Comparison of ENCODE assay signal across 17 cellular contexts in genomic region chr3:61868499-61868898, GRCh38.
A peak's percentile ranks its signal among the peaks of the same experiment; 100 is the strongest.
DNase-seq lines count a peak whose midpoint lies in the region; ATAC-seq and TF ChIP-seq lines count a peak whose summit lies in the region.
"Had no signal": no experiment of that assay in that cellular context is flagged by ENCODE, and none has a peak within 500 bp of the region (broad histone marks: within the 10 kb centered on the region; RNA-seq: fewer than 3 reads in every experiment).

No MANE protein-coding gene starts in this region.

- H4K20me1 ChIP-seq in neural progenitor cell (ENCODE audit: low read depth) = peaks cover 34% of the 10 kb centered on the region

- H3K79me2 ChIP-seq in neural progenitor cell (ENCODE audit: low read depth) = peaks cover 89% of the 10 kb centered on the region

- H3K4me1 ChIP-seq in cardiac muscle cell (ENCODE audit: low read depth) (peaks cover 26% of the 10 kb centered on the region), neural progenitor cell (peaks cover 43% of the 10 kb centered on the region)
- H3K4me1 ChIP-seq: Caco-2 had no signal

- H3K9me3 ChIP-seq in cardiac muscle cell (ENCODE audit: low read depth) (no peaks in the 10 kb centered on the region), neural progenitor cell (ENCODE audit: low read depth) (no peaks in the 10 kb centered on the region)
- H3K9me3 ChIP-seq: BLaER1, Caco-2 had no signal

- peak overlapping the region; percentile 47 for H3K27ac ChIP-seq in cardiac muscle cell
- H3K27ac ChIP-seq in neural progenitor cell = peak overlapping the region; percentile 90
- H3K27ac ChIP-seq: 22Rv1, BLaER1 had no signal

- H3K27me3 Mint-ChIP-seq in WTC11 (ENCODE audit: low read depth) (no peaks in the 10 kb centered on the region), neural progenitor cell (ENCODE audit: insufficient read depth, low read depth) (no peaks in the 10 kb centered on the region)
- no peaks in the 10 kb centered on the region for H3K27me3 Mint-ChIP-seq in activated T-helper 1 cell treated with anti-CD3 and anti-CD28 coated beads, Interleukin-12 subunit alpha, Interleukin-12 subunit beta, Interleukin-2, Interleukin-4 antibody, amounts not matched to agents 30 ng/mL and 10 ng/mL and 1 ng/mL, durations not matched to agents 14 hours and 24 hours and 36 hours (ENCODE audit: insufficient read depth)
- H3K27me3 Mint-ChIP-seq: CD8-positive, alpha-beta memory T cell; IgD-negative memory B cell had no signal

- no peak overlapping the region for H3K4me3 Mint-ChIP-seq in WTC11
- H3K4me3 Mint-ChIP-seq in neural progenitor cell = no peak overlapping the region
- H3K4me3 Mint-ChIP-seq in activated T-helper 1 cell treated with anti-CD3 and anti-CD28 coated beads, Interleukin-12 subunit alpha, Interleukin-12 subunit beta, Interleukin-2, Interleukin-4 antibody, amounts not matched to agents 30 ng/mL and 10 ng/mL and 1 ng/mL, durations not matched to agents 14 hours and 24 hours and 36 hours = no peak overlapping the region
- H3K4me3 Mint-ChIP-seq: CD8-positive, alpha-beta memory T cell; IgD-negative memory B cell had no signal

- H2AFZ ChIP-seq in neural progenitor cell (replicated peaks) = no peak overlapping the region

- H3K27me3 ChIP-seq in cardiac muscle cell = no peaks in the 10 kb centered on the region
- no peaks in the 10 kb centered on the region for H3K27me3 ChIP-seq in neural progenitor cell
- H3K27me3 ChIP-seq: BLaER1 had no signal

- H3K27ac Mint-ChIP-seq in WTC11 = peak overlapping the region; percentile 43
- no peak overlapping the region for H3K27ac Mint-ChIP-seq in neural progenitor cell
- H3K27ac Mint-ChIP-seq in activated T-helper 1 cell treated with anti-CD3 and anti-CD28 coated beads, Interleukin-12 subunit alpha, Interleukin-12 subunit beta, Interleukin-2, Interleukin-4 antibody, amounts not matched to agents 30 ng/mL and 10 ng/mL and 1 ng/mL, durations not matched to agents 14 hours and 24 hours and 36 hours = no peak overlapping the region
- H3K27ac Mint-ChIP-seq: CD8-positive, alpha-beta memory T cell; IgD-negative memory B cell had no signal

- TF ChIP-seq CTCF in cardiac muscle cell (IDR thresholded peaks at IDR 0.05; ENCODE audit: low read depth, low read length) = no peak
- no peak for TF ChIP-seq CTCF in WTC11 (IDR thresholded peaks at IDR 0.05)
- no peak for TF ChIP-seq CTCF in neural progenitor cell (IDR thresholded peaks at IDR 0.05)

- CTCF ChIA-PET in WTC11 (lab: Charles Lee) = no interaction called here

- intact Hi-C loops in Right ventricle myocardium inferior (cut with DNase I) = no loop called here
- intact Hi-C loops in activated T-helper 1 cell treated with anti-CD3 and anti-CD28 coated beads, Interleukin-12 subunit alpha, Interleukin-12 subunit beta, Interleukin-2, Interleukin-4 antibody, amounts not matched to agents 30 ng/mL and 10 ng/mL and 1 ng/mL, durations not matched to agents 14 hours and 24 hours and 36 hours (cut with micrococcal nuclease) = no loop called here

- H3K4me3 ChIP-seq in cardiac muscle cell (no peak overlapping the region), neural progenitor cell (no peak overlapping the region)
- H3K4me3 ChIP-seq: BLaER1 had no signal

- no peaks in the 10 kb centered on the region for H3K9me3 Mint-ChIP-seq in WTC11
- peaks cover 4% of the 10 kb centered on the region for H3K9me3 Mint-ChIP-seq in neural progenitor cell
- H3K9me3 Mint-ChIP-seq in activated T-helper 1 cell treated with anti-CD3 and anti-CD28 coated beads, Interleukin-12 subunit alpha, Interleukin-12 subunit beta, Interleukin-2, Interleukin-4 antibody, amounts not matched to agents 30 ng/mL and 10 ng/mL and 1 ng/mL, durations not matched to agents 14 hours and 24 hours and 36 hours = no peaks in the 10 kb centered on the region

- H3K9ac ChIP-seq in neural progenitor cell = no peak overlapping the region
- H3K9ac ChIP-seq: BLaER1 had no signal

- POLR2A ChIA-PET in WTC11 (lab: Charles Lee) = no interaction called here

- H3K36me3 ChIP-seq in cardiac muscle cell (no peaks in the 10 kb centered on the region), neural progenitor cell (no peaks in the 10 kb centered on the region)
- H3K36me3 ChIP-seq: BLaER1 had no signal

- peaks cover 87% of the 10 kb centered on the region for H3K4me1 Mint-ChIP-seq in WTC11
- H3K4me1 Mint-ChIP-seq in neural progenitor cell = peaks cover 39% of the 10 kb centered on the region
- H3K4me1 Mint-ChIP-seq in activated T-helper 1 cell treated with anti-CD3 and anti-CD28 coated beads, Interleukin-12 subunit alpha, Interleukin-12 subunit beta, Interleukin-2, Interleukin-4 antibody, amounts not matched to agents 30 ng/mL and 10 ng/mL and 1 ng/mL, durations not matched to agents 14 hours and 24 hours and 36 hours (ENCODE audit: low read depth) = no peaks in the 10 kb centered on the region
- H3K4me1 Mint-ChIP-seq: CD8-positive, alpha-beta memory T cell had no signal

- H3K36me3 Mint-ChIP-seq in WTC11 (no peaks in the 10 kb centered on the region), neural progenitor cell (peaks cover 1% of the 10 kb centered on the region)
- no peaks in the 10 kb centered on the region for H3K36me3 Mint-ChIP-seq in activated T-helper 1 cell treated with anti-CD3 and anti-CD28 coated beads, Interleukin-12 subunit alpha, Interleukin-12 subunit beta, Interleukin-2, Interleukin-4 antibody, amounts not matched to agents 30 ng/mL and 10 ng/mL and 1 ng/mL, durations not matched to agents 14 hours and 24 hours and 36 hours (ENCODE audit: low read depth)
- H3K36me3 Mint-ChIP-seq: CD8-positive, alpha-beta memory T cell had no signal

- H3K4me2 ChIP-seq in neural progenitor cell = peak overlapping the region; percentile 67
- H3K4me2 ChIP-seq: BLaER1 had no signal

- DNase-seq in cardiac muscle cell (ENCODE audit: low read depth in 1 of 2, low spot score in 1 of 2) (no peak), Right ventricle myocardium inferior (ENCODE audit: missing footprints) (no peak), WTC11 (ENCODE audit: low spot score) (no peak), fibroblast of peridontal ligament (ENCODE audit: extremely low read depth) (peak; percentile 26), neural progenitor cell (ENCODE audit: low spot score) (no peak), NCI-H187 (lab: John Stamatoyannopoulos, UW) (no peak)
- no peak for DNase-seq in activated T-helper 1 cell treated with anti-CD3 and anti-CD28 coated beads, Interleukin-12 subunit alpha, Interleukin-12 subunit beta, Interleukin-2, Interleukin-4 antibody, amounts not matched to agents 30 ng/mL and 10 ng/mL and 1 ng/mL, durations not matched to agents 14 hours and 24 hours and 36 hours (ENCODE audit: low spot score)
- DNase-seq: AML-193; Caco-2; CD8-positive, alpha-beta memory T cell; DND-41; GDM1; H7 had no signal

- ATAC-seq in Right ventricle myocardium inferior (no peak), WTC11 (no peak), HG02973 (IDR thresholded peaks at IDR 0.05; ENCODE audit: unreplicated experiment) (no peak)

- peaks cover 23% of the 10 kb centered on the region for H3F3A ChIP-seq in neural progenitor cell (ENCODE audit: low read depth)

TF ChIP-seq in WTC11, 78 proteins besides CTCF, POLR2A, EP300 and RAD21 (continues in another document):
- TF ChIP-seq RELA (CRISPR knock-in tag; IDR thresholded peaks at IDR 0.05; ENCODE audit: borderline replicate concordance) = no peak
- TF ChIP-seq JUN (CRISPR knock-in tag; IDR thresholded peaks at IDR 0.05) = no peak
- no peak for TF ChIP-seq ESRRA (CRISPR knock-in tag; IDR thresholded peaks at IDR 0.05; ENCODE audit: borderline replicate concordance)
- TF ChIP-seq PRDM15 (CRISPR knock-in tag; IDR thresholded peaks at IDR 0.05) = no peak
- TF ChIP-seq NFE2L1 (CRISPR knock-in tag; IDR thresholded peaks at IDR 0.05) = no peak
- TF ChIP-seq TEAD1 (CRISPR knock-in tag; IDR thresholded peaks at IDR 0.05) = no peak
- no peak for TF ChIP-seq ZNF512 (CRISPR knock-in tag; IDR thresholded peaks at IDR 0.05; ENCODE audit: borderline replicate concordance)
- TF ChIP-seq ZNF121 (CRISPR knock-in tag; IDR thresholded peaks at IDR 0.05) = no peak
